ENCODE assay signal across 13 cellular contexts in the genomic region with DNA sequence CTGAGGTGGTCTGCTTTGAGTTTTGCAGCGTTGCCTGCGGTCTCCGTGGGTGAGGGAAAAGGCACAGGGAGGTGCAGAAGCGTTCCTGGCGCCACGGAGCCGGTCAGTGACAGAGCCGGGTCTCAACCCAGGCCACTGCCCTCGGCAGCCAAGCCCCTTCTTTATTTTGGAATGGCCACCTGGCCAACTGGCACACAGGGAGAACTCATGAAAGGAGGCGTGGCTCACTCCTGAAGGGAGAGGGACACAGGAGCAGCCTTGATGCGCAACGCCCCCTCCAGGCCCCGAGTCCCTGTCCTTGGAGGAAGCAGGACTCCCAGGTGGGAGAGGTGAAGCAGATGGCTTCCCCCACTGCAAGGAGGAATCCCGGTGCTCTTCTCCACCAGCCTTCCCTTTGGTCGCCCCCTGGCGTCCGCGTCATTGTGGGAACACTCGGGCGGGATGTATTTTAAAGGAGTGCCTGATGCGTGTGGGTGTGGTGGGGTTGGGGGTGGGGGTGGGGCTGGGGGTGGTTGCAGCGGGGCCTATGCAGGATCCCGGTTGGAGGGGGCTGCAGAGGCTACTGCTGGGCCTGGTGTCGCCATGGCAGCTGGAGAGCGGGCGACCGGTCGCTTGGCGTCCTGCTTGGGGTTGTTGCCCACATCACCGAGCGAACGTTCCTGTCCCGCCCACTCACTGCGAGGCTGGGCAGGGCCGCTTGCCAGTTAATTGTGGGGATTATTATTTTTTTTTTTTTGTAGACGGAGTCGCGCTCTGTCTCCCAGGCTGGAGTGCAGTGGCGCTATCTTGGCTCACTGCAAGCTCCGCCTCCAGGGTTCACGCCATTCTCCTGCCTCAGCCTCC. TPM values are rescaled to one million over a fixed set of nuclear protein-coding genes. Genes with fewer than 3 reads are reported as not detected.
DNase-seq lines count a peak whose midpoint lies in the region; ATAC-seq and TF ChIP-seq lines count a peak whose summit lies in the region.
"Had no signal": no experiment of that assay in that cellular context is flagged by ENCODE, and none has a peak within 500 bp of the region (broad histone marks: within the 10 kb centered on the region; RNA-seq: fewer than 3 reads in every experiment).

No MANE protein-coding gene starts in this region.

- ATAC-seq in CD4-positive, alpha-beta T cell (ENCODE audit: poor library complexity), result peak; percentile 15
- ATAC-seq in HG02973 (IDR thresholded peaks at IDR 0.05; ENCODE audit: unreplicated experiment), result no peak

- H3K27ac ChIP-seq in CD4-positive, alpha-beta T cell (ENCODE audit: low read depth, low read length), result no peak overlapping the region
- H3K27ac ChIP-seq in angular gyrus (ENCODE audit: low read depth, low read length), result peak overlapping the region; percentile 32
- H3K27ac ChIP-seq: SJSA1, thyroid gland had no signal

- CTCF ChIA-PET in CD4-positive, alpha-beta T cell (lab: Charles Lee), result interaction anchor here (0.7 kb wide), 1 partner anchor 33 kb away, joined by 4 read pairs; no protein-coding TSS in a partner anchor

- H3K9me3 ChIP-seq in CD4-positive, alpha-beta T cell (ENCODE audit: control insufficient read depth, low read length), result no peaks in the 10 kb centered on the region
- H3K9me3 ChIP-seq: thyroid gland had no signal

- TF ChIP-seq CTCF in CD4-positive, alpha-beta T cell (IDR thresholded peaks at IDR 0.05), result peak; percentile 21

- peak overlapping the region; percentile 84 for H3K27ac Mint-ChIP-seq in CD4-positive, alpha-beta T cell

- intact Hi-C loops in CD4-positive, alpha-beta T cell (cut with DNase I, micrococcal nuclease), result loop anchor here in 1 of 2 experiments (2.0 kb wide), 1 partner anchor 32 kb away; no protein-coding TSS in a partner anchor

- no peak for DNase-seq in CD4-positive, alpha-beta T cell
- DNase-seq in HuH-7 (ENCODE audit: low spot score), result peak; percentile 58
- peak; percentile 94 for DNase-seq in islet precursor cell
- DNase-seq in glomerular visceral epithelial cell (ENCODE audit: extremely low spot score), result no peak
- no peak for DNase-seq in HK-2 (ENCODE audit: unreplicated experiment)
- no peak for DNase-seq in SKM-1 treated with dmso at 0.1 percent for 144 hours (lab: John Stamatoyannopoulos, UW; ENCODE audit: unreplicated experiment)
- DNase-seq: central memory CD4-positive, alpha-beta T cell; GOT3; NCI-H1436 treated with DMSO at 0.1 percent for 48 hours had no signal

- POLR2A ChIA-PET in CD4-positive, alpha-beta T cell (lab: Charles Lee), result no interaction called here

- no peaks in the 10 kb centered on the region for H3K27me3 ChIP-seq in CD4-positive, alpha-beta T cell (ENCODE audit: control insufficient read depth, insufficient read depth, low read length)
- H3K27me3 ChIP-seq: SJSA1, thyroid gland had no signal

- H3K9me3 Mint-ChIP-seq in CD4-positive, alpha-beta T cell, result no peaks in the 10 kb centered on the region

- peaks cover 25% of the 10 kb centered on the region for H3K36me3 Mint-ChIP-seq in CD4-positive, alpha-beta T cell (ENCODE audit: low read depth)

- peaks cover 66% of the 10 kb centered on the region for H3K4me1 Mint-ChIP-seq in CD4-positive, alpha-beta T cell (ENCODE audit: low read depth)

- H3K4me3 Mint-ChIP-seq in CD4-positive, alpha-beta T cell, result peak overlapping the region; percentile 83

- no peaks in the 10 kb centered on the region for H3K27me3 Mint-ChIP-seq in CD4-positive, alpha-beta T cell

RNA-seq across cellular contexts. Expression of a gene that starts 32.6 kb away (rescaled TPM):
- total RNA-seq in CD4-positive, alpha-beta T cell, result 100 to 1,000 TPM; 123 to 126 TPM

Comparison
In these comparisons a context has a peak if more than half of its experiments do, and no peak if none do; other contexts are left out.
1. DNase-seq: peak in HuH-7 (single experiment) and islet precursor cell (single experiment); none in CD4-positive, alpha-beta T cell (0 of 10), glomerular visceral epithelial cell (single experiment), HK-2 (single experiment) and SKM-1 treated with dmso at 0.1 percent for 144 hours (single experiment).